ENCODE assay signal across 29 cellular contexts in genomic region chr1:150555198-150555970, GRCh38. TPM values are rescaled to one million over a fixed set of nuclear protein-coding genes. Genes with fewer than 3 reads are reported as not detected.
DNase-seq lines count a peak whose midpoint lies in the region; ATAC-seq and TF ChIP-seq lines count a peak whose summit lies in the region.
"Had no signal": no experiment of that assay in that cellular context is flagged by ENCODE, and none has a peak within 500 bp of the region (broad histone marks: within the 10 kb centered on the region; RNA-seq: fewer than 3 reads in every experiment).

No MANE protein-coding gene starts in this region.

- TF ChIP-seq CTCF in CD4-positive, alpha-beta T cell (IDR thresholded peaks at IDR 0.05): no peak
- TF ChIP-seq CTCF in HEK293 (tag by site-specific recombination; IDR thresholded peaks at IDR 0.05): no peak

- no peak for ATAC-seq in CD4-positive, alpha-beta T cell (ENCODE audit: poor library complexity)
- ATAC-seq in HG02938 (IDR thresholded peaks at IDR 0.05; ENCODE audit: unreplicated experiment): no peak
- ATAC-seq: CD8-positive, alpha-beta T cell; left lobe of liver had no signal

- H4K91ac ChIP-seq in neuronal stem cell (ENCODE audit: low read depth, low read length, poor library complexity): no peak overlapping the region

- H2BK15ac ChIP-seq in neuronal stem cell (ENCODE audit: low read length): no peak overlapping the region

- H3K9ac ChIP-seq in neuronal stem cell (ENCODE audit: low read depth, low read length, poor library complexity): no peak overlapping the region

- no peak overlapping the region for H3K27ac ChIP-seq in CD4-positive, alpha-beta T cell (ENCODE audit: low read depth, low read length)
- H3K27ac ChIP-seq in HEK293 (ENCODE audit: extremely low read depth, low read depth, low read length) (no peak overlapping the region), neuronal stem cell (replicated peaks; ENCODE audit: low read length) (no peak overlapping the region)
- H3K27ac ChIP-seq: HL-60, SK-N-MC, testis, vagina had no signal

- peaks cover 9% of the 10 kb centered on the region for H3K36me3 Mint-ChIP-seq in CD4-positive, alpha-beta T cell (ENCODE audit: low read depth)

- no peak overlapping the region for H3K4me2 ChIP-seq in neuronal stem cell (ENCODE audit: insufficient read depth, low read length, poor library complexity, severe bottlenecking)

- peak overlapping the region; percentile 15 for H3K18ac ChIP-seq in neuronal stem cell (ENCODE audit: low read length)

- H3K4ac ChIP-seq in neuronal stem cell (ENCODE audit: low read length): peak overlapping the region; percentile 81

- intact Hi-C loops in CD4-positive, alpha-beta T cell (cut with DNase I, micrococcal nuclease): no loop called here

- DNase-seq in CD4-positive, alpha-beta T cell: no peak
- peak; percentile 18 for DNase-seq in dermis blood vessel endothelial cell
- DNase-seq in neuronal stem cell (ENCODE audit: low spot score): no peak
- no peak for DNase-seq in amniotic stem cell (lab: John Stamatoyannopoulos, UW)
- no peak for DNase-seq in MG63
- DNase-seq in stimulated activated CD4-positive, alpha-beta T cell treated with anti-CD3 and anti-CD28 coated beads, Interleukin-2, amount 100 ng/mL, for 48 hours: no peak
- DNase-seq: activated CD4-positive, alpha-beta memory T cell treated with anti-CD3 and anti-CD28 coated beads, Interleukin-2, amount 10 ng/mL, durations not matched to agents 7 days and 5 days; activated CD4-positive, CD25-positive, alpha-beta regulatory T cell treated with anti-CD3 and anti-CD28 coated beads, Interleukin-2, amount 50 U/mL, for 72 hours; activated naive CD4-positive, alpha-beta T cell treated with anti-CD3 and anti-CD28 coated beads, Interleukin-2, amount 50 U/mL, for 16 hours; CD8-positive, alpha-beta T cell; effector CD8-positive, alpha-beta T cell; erythroblast; NCI-H2029; NCI-H510A treated with DMSO at 0.1 percent for 48 hours; stimulated activated naive CD4-positive, alpha-beta T cell treated with Interleukin-2 at 50 U/mL for 16 hours; testis had no signal

- H3K27ac Mint-ChIP-seq in CD4-positive, alpha-beta T cell: no peak overlapping the region
- H3K27ac Mint-ChIP-seq: activated CD4-positive, alpha-beta memory T cell treated with anti-CD3 and anti-CD28 coated beads, Interleukin-2, amount 10 ng/mL, durations not matched to agents 7 days and 5 days; activated T-helper 2 cell treated with anti-CD3 and anti-CD28 coated beads, Interferon-gamma antibody, Interleukin-2, Interleukin-4, amounts not matched to agents 10 μg/mL and 5 μg/mL and 100 μg/mL, durations not matched to agents 14 hours and 24 hours and 36 hours; CD8-positive, alpha-beta T cell; mesothelial cell of epicardium had no signal

- H2BK120ac ChIP-seq in neuronal stem cell (ENCODE audit: low read depth, low read length): no peak overlapping the region

- no CpG with 5 or more reads among the region's 19 CpGs for WGBS in neuronal stem cell (ENCODE audit: extremely low coverage in 2 of 2, insufficient read length in 2 of 2, insufficient replicate concordance in 1 of 2), 2 donors

- no peaks in the 10 kb centered on the region for H3K9me3 ChIP-seq in CD4-positive, alpha-beta T cell (ENCODE audit: control insufficient read depth, low read length)
- H3K9me3 ChIP-seq in HEK293 (ENCODE audit: control insufficient read depth, insufficient read depth, low read depth, low read length) (no peaks in the 10 kb centered on the region), neuronal stem cell (replicated peaks in 1 of 2; ENCODE audit: control insufficient read depth in 2 of 2, insufficient read depth in 1 of 2, low read depth in 1 of 2, low read length in 2 of 2) (peaks cover 0 to 2% of the 10 kb centered on the region in 2 donors), MG63 (no peaks in the 10 kb centered on the region)
- H3K9me3 ChIP-seq: testis, vagina had no signal

- peak overlapping the region; percentile 90 for H3K23ac ChIP-seq in neuronal stem cell (ENCODE audit: low read depth, low read length, poor library complexity)

- H3K36me3 ChIP-seq in HEK293 (ENCODE audit: control insufficient read depth in 2 of 2, insufficient read depth in 1 of 2, low read length in 2 of 2): peaks cover 0 to 6% of the 10 kb centered on the region in 2 experiments; a peak in 1 of 3 replicates
- H3K36me3 ChIP-seq in neuronal stem cell (replicated peaks in 1 of 2; ENCODE audit: control insufficient read depth in 2 of 2, insufficient read depth in 2 of 2, low read length in 2 of 2): peaks cover 3 to 4% of the 10 kb centered on the region in 2 donors
- H3K36me3 ChIP-seq in MG63: peaks cover 9% of the 10 kb centered on the region

- peak overlapping the region; percentile 99 for H3K14ac ChIP-seq in neuronal stem cell (ENCODE audit: low read length)

- peaks cover 18% of the 10 kb centered on the region for H3K4me1 Mint-ChIP-seq in CD4-positive, alpha-beta T cell (ENCODE audit: low read depth)

- H2AFZ ChIP-seq in neuronal stem cell (ENCODE audit: low read length): no peak overlapping the region

- H3K4me1 ChIP-seq in HEK293 (ENCODE audit: control insufficient read depth, insufficient read depth, low read length): no peaks in the 10 kb centered on the region
- H3K4me1 ChIP-seq in neuronal stem cell (ENCODE audit: control insufficient read depth in 2 of 2, insufficient read depth in 1 of 2, low read depth in 1 of 2, low read length in 2 of 2): peaks cover 12 to 18% of the 10 kb centered on the region in 2 donors

- no peaks in the 10 kb centered on the region for H3K9me3 Mint-ChIP-seq in CD4-positive, alpha-beta T cell
- H3K9me3 Mint-ChIP-seq: activated CD4-positive, alpha-beta memory T cell treated with anti-CD3 and anti-CD28 coated beads, Interleukin-2, amount 10 ng/mL, durations not matched to agents 7 days and 5 days; activated T-helper 2 cell treated with anti-CD3 and anti-CD28 coated beads, Interferon-gamma antibody, Interleukin-2, Interleukin-4, amounts not matched to agents 10 μg/mL and 5 μg/mL and 100 μg/mL, durations not matched to agents 14 hours and 24 hours and 36 hours; CD8-positive, alpha-beta T cell; mesothelial cell of epicardium had no signal

- H2BK12ac ChIP-seq in neuronal stem cell (ENCODE audit: low read length): no peak overlapping the region

- H3K27me3 Mint-ChIP-seq in CD4-positive, alpha-beta T cell: peaks cover 7% of the 10 kb centered on the region

- peak overlapping the region; percentile 51 for H3K4me3 Mint-ChIP-seq in CD4-positive, alpha-beta T cell
- H3K4me3 Mint-ChIP-seq: activated CD4-positive, alpha-beta memory T cell treated with anti-CD3 and anti-CD28 coated beads, Interleukin-2, amount 10 ng/mL, durations not matched to agents 7 days and 5 days; CD8-positive, alpha-beta T cell; mesothelial cell of epicardium had no signal

- H3K4me3 ChIP-seq in HEK293 (ENCODE audit: low read depth, low read length) (no peak overlapping the region), neuronal stem cell (ENCODE audit: low read length in 2 of 2) (peak overlapping the region in 1 of 2 donors; percentile 15), MG63 (no peak overlapping the region)
- H3K4me3 ChIP-seq: SK-N-MC, testis, vagina had no signal

- POLR2A ChIA-PET in CD4-positive, alpha-beta T cell (lab: Charles Lee): no interaction called here
- POLR2A ChIA-PET in HEK293 (lab: Yijun Ruan, JAX): interaction anchor here (0.6 kb wide), 1 partner anchor 22 kb away, joined by 6 read pairs; no protein-coding TSS in a partner anchor

- CTCF ChIA-PET in CD4-positive, alpha-beta T cell (lab: Charles Lee): no interaction called here
- CTCF ChIA-PET in HEK293 (lab: Yijun Ruan, JAX): interaction anchor here (0.6 to 1.0 kb wide), 2 partner anchors 10 to 284 kb away, joined by 3 read pairs; no protein-coding TSS in a partner anchor

- no peaks in the 10 kb centered on the region for H3K27me3 ChIP-seq in CD4-positive, alpha-beta T cell (ENCODE audit: control insufficient read depth, insufficient read depth, low read length)
- H3K27me3 ChIP-seq in neuronal stem cell (ENCODE audit: control insufficient read depth in 3 of 3, insufficient read depth in 3 of 3, low read depth in 1 of 3, low read length in 3 of 3) (peaks cover 0 to 2% (median 0%) of the 10 kb centered on the region in 3 experiments), MG63 (no peaks in the 10 kb centered on the region)
- H3K27me3 ChIP-seq: testis, vagina had no signal

- peak overlapping the region; percentile 17 for H4K8ac ChIP-seq in neuronal stem cell (ENCODE audit: low read depth, low read length)

- no peak overlapping the region for H2BK5ac ChIP-seq in neuronal stem cell (ENCODE audit: low read length)

- peaks cover 5% of the 10 kb centered on the region for H3K79me1 ChIP-seq in neuronal stem cell (ENCODE audit: low read depth, low read length)

- H2AK5ac ChIP-seq in neuronal stem cell (ENCODE audit: low read depth, low read length): no peak overlapping the region

RNA-seq across cellular contexts. Expression of gene ADAMTSL4, which starts 6.2 kb away (rescaled TPM):
- under 1 TPM; 0.16 to 0.22 TPM for total RNA-seq in CD4-positive, alpha-beta T cell
- total RNA-seq in dermis blood vessel endothelial cell: 0.17 and 0.60 TPM in 2 replicates
- polyA plus RNA-seq in neuronal stem cell (2013, experiment 1 of 2): 0.14 TPM
- polyA plus RNA-seq in neuronal stem cell (2013, experiment 2 of 2): 0.17 TPM
- total RNA-seq in MG63 (2014; rRNA removed; shearing (Covaris generic); ENCODE audit: low replicate concordance): 3.3 and 3.5 TPM in 2 replicates
- total RNA-seq: CD8-positive, alpha-beta T cell; Daoy had no signal

RNA-seq across cellular contexts. Expression of gene MCL1, which starts 24.0 kb away (rescaled TPM):
- total RNA-seq in CD4-positive, alpha-beta T cell: 100 to 1,000 TPM; 737 to 747 TPM
- total RNA-seq in dermis blood vessel endothelial cell: 223 and 316 TPM in 2 replicates
- 117 TPM for polyA plus RNA-seq in neuronal stem cell (2013, experiment 1 of 2)
- polyA plus RNA-seq in neuronal stem cell (2013, experiment 2 of 2): 117 TPM
- total RNA-seq in MG63 (2014; rRNA removed; shearing (Covaris generic); ENCODE audit: low replicate concordance): 148 and 184 TPM in 2 replicates

RNA-seq across cellular contexts. Expression of gene FALEC, which starts 39.8 kb away (rescaled TPM):
- total RNA-seq in CD4-positive, alpha-beta T cell: not detected
- not detected in 2 replicates for total RNA-seq in dermis blood vessel endothelial cell
- 0.67 TPM for polyA plus RNA-seq in neuronal stem cell (2013, experiment 1 of 2)
- 1.1 TPM for polyA plus RNA-seq in neuronal stem cell (2013, experiment 2 of 2)
- total RNA-seq in MG63 (2014; rRNA removed; shearing (Covaris generic); ENCODE audit: low replicate concordance): not detected in 2 replicates
- total RNA-seq: activated CD4-positive, alpha-beta memory T cell treated with anti-CD3 and anti-CD28 coated beads, Interleukin-2, amount 10 ng/mL, durations not matched to agents 7 days and 5 days; CD8-positive, alpha-beta T cell; Daoy; H4; osteocyte; skeletal muscle tissue; T-helper 1 cell treated with Interleukin-12 subunit alpha and Interleukin-12 subunit beta and Interleukin-4 antibody, amounts not matched to agents 30 ng/mL and 1 ng/mL, for 36 hours; vagina had no signal

RNA-seq across cellular contexts. Expression of gene ECM1, which starts 47.5 kb away (rescaled TPM):
- under 1 TPM in 1 of 2 experiments, not detected in 1; 0.31 TPM for total RNA-seq in CD4-positive, alpha-beta T cell
- total RNA-seq in dermis blood vessel endothelial cell: 0.19 and 0.34 TPM in 2 replicates
- 0.91 TPM for polyA plus RNA-seq in neuronal stem cell (2013, experiment 1 of 2)
- 0.91 TPM for polyA plus RNA-seq in neuronal stem cell (2013, experiment 2 of 2)
- 9.9 and 13.8 TPM in 2 replicates for total RNA-seq in MG63 (2014; rRNA removed; shearing (Covaris generic); ENCODE audit: low replicate concordance)
- total RNA-seq: CD8-positive, alpha-beta T cell had no signal
